8 cellular contexts compared by ENCODE assay signal in the genomic region with DNA sequence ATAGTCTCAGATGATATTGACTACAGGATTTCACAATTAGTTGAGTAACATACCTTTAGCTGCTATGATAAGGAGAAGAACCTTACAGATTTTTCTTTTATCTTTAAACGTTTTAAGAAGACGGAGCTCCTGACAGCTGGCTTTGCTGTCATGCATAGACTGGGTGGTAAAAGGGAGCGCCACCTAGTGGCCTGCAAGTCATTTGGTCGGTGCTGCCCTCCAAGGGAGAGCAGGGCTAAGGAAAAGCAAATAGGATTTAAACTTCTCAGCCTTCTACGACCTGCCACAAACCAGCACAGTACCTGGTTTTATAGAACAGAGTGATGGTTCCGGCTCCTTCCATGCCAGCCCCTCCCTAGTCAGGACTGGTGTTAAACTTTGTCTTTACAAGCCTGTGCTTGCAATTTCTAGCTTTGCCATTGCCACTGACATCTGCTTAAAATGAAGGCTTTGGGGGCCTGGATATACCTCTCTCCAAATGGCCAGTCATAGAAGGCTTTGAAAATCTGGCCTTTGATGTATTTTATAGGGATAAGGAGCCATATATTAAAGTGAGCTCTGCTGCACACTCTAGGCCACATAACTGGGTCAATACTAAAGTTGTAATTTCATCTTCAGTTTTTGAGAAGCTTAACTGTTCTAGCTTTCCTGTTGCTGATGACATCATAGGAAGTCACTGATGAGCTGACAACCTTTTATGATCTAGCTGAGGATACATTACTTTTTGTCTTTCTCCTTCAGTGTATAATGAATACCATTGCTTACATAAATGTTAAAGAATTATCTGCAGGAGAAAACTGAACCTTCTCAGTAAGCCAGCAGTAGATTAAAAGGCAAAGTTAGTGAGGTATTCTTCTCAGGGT. TPM values are rescaled to one million over a fixed set of nuclear protein-coding genes. Genes with fewer than 3 reads are reported as not detected.
DNase-seq lines count a peak whose midpoint lies in the region; ATAC-seq and TF ChIP-seq lines count a peak whose summit lies in the region.

No MANE protein-coding gene starts in this region.

- TF ChIP-seq EP300 in esophagus muscularis mucosa (IDR thresholded peaks at IDR 0.05): no peak

- H3K9me3 Mint-ChIP-seq in naive thymus-derived CD8-positive, alpha-beta T cell: peaks cover 0 to 3% (median 0%) of the 10 kb centered on the region in 9 donors

- H3K27me3 Mint-ChIP-seq in naive thymus-derived CD8-positive, alpha-beta T cell: peaks cover 7 to 19% (median 17%) of the 10 kb centered on the region in 5 donors

- WGBS in esophagus muscularis mucosa: 12% methylated on average over 6 of the region's 6 CpGs
- 12 to 14% methylated on average over 6 of the region's 6 CpGs for WGBS in testis, 2 donors

- peak; percentile 36 for DNase-seq in Caki2 (ENCODE audit: low read depth)
- DNase-seq in NCI-H748 treated with DMSO at 0.1 percent for 48 hours (lab: John Stamatoyannopoulos, UW): peak; percentile 86
- peak; percentile 64 for DNase-seq in activated CD8-positive, alpha-beta memory T cell treated with anti-CD3 and anti-CD28 coated beads for 24 hours
- no peak for DNase-seq in esophagus muscularis mucosa (ENCODE audit: extremely low spot score)
- DNase-seq in naive thymus-derived CD8-positive, alpha-beta T cell: peak in 8 of 10 donors; percentile 9 to 63 (median 20)
- DNase-seq in testis: peak; percentile 85

- H3K4me1 ChIP-seq in esophagus muscularis mucosa (peaks cover 28 to 66% (median 55%) of the 10 kb centered on the region in 4 donors), testis (peaks cover 4% of the 10 kb centered on the region)

- H3K27ac ChIP-seq in esophagus muscularis mucosa (replicated peaks in 1 of 4) (peak overlapping the region; percentile 11 to 61 (median 36)), testis (no peak overlapping the region)

- H3K9me3 ChIP-seq in esophagus muscularis mucosa (no peaks in the 10 kb centered on the region), testis (no peaks in the 10 kb centered on the region)

- intact Hi-C loops in esophagus muscularis mucosa (cut with DNase I): loop anchor here (1.0 to 10.0 kb wide), 3 partner anchors 188 to 569 kb away; no protein-coding TSS in a partner anchor
- intact Hi-C loops in testis (cut with DNase I; ENCODE audit: low total_unique reads): no loop called here

- no peak overlapping the region for H3K27ac Mint-ChIP-seq in naive thymus-derived CD8-positive, alpha-beta T cell

- no peak for TF ChIP-seq POLR2A in esophagus muscularis mucosa (IDR thresholded peaks at IDR 0.05; ENCODE audit: low read depth)
- no peak for TF ChIP-seq POLR2A in testis (IDR thresholded peaks at IDR 0.05)

- TF ChIP-seq CTCF in esophagus muscularis mucosa (IDR thresholded peaks at IDR 0.05) (peak; percentile 80 to 92 (median 88)), testis (IDR thresholded peaks at IDR 0.05) (peak; percentile 68 to 90 (median 87))

- H3K36me3 Mint-ChIP-seq in naive thymus-derived CD8-positive, alpha-beta T cell: peaks cover 0 to 2% (median 0%) of the 10 kb centered on the region in 3 donors

- POLR2A ChIA-PET in naive thymus-derived CD8-positive, alpha-beta T cell (lab: Charles Lee): no interaction called here

- peaks cover 0 to 12% (median 3%) of the 10 kb centered on the region in 4 donors for H3K4me1 Mint-ChIP-seq in naive thymus-derived CD8-positive, alpha-beta T cell

- ATAC-seq in GM19452 (IDR thresholded peaks at IDR 0.05; ENCODE audit: unreplicated experiment): peak; percentile 95
- ATAC-seq in HG03442 (IDR thresholded peaks at IDR 0.05; ENCODE audit: unreplicated experiment): peak; percentile 89
- ATAC-seq in naive thymus-derived CD8-positive, alpha-beta T cell: peak; percentile 67 to 72

- H3K4me3 ChIP-seq in esophagus muscularis mucosa (no peak overlapping the region), testis (no peak overlapping the region)

- in situ Hi-C loops in Caki2 (cut with HindIII; ENCODE audit: low pct_unique_long_range_greater_than_20kb, low sequenced_read_pairs): no loop called here

- no peak overlapping the region for H3K4me3 Mint-ChIP-seq in naive thymus-derived CD8-positive, alpha-beta T cell

- H3K27me3 ChIP-seq in esophagus muscularis mucosa (no peaks in the 10 kb centered on the region), testis (no peaks in the 10 kb centered on the region)

- H3K36me3 ChIP-seq in esophagus muscularis mucosa (no peaks in the 10 kb centered on the region), testis (ENCODE audit: low read depth, missing control alignments) (no peaks in the 10 kb centered on the region)

RNA-seq across cellular contexts. Expression of gene ADAMTSL1, which starts 31.1 kb away (rescaled TPM):
- not detected in 2 replicates for total RNA-seq in Caki2 (2014; rRNA removed; shearing (Covaris generic); ENCODE audit: low replicate concordance)
- total RNA-seq in esophagus muscularis mucosa: 100 to 1,000 TPM in 3 of 4 donors, 10 to 100 TPM in 1; 81.7 to 172 (median 145) TPM
- not detected for total RNA-seq in naive thymus-derived CD8-positive, alpha-beta T cell
- not detected for polyA plus RNA-seq in naive thymus-derived CD8-positive, alpha-beta T cell
- 10 to 100 TPM in 1 of 2 donors, 1 to 10 TPM in 1; 6.7 to 12.3 TPM for total RNA-seq in testis
- polyA plus RNA-seq in testis (ENCODE audit: insufficient read depth, low read depth, low replicate concordance): 4.7 TPM

Comparison
In these comparisons a context has a peak if more than half of its experiments do, and no peak if none do; other contexts are left out.
1. H3K27ac ChIP-seq: peak in esophagus muscularis mucosa (4 of 4); none in testis (0 of 2).
2. Peak in every context shown above with its lines, with median percentiles within 50 percentile points of each other: ATAC-seq.